2 cellular contexts compared by ENCODE assay signal in genomic region chr6:73509851-73510250, GRCh38.
TF ChIP-seq lines count a peak whose summit lies in the region.

No MANE protein-coding gene starts in this region.

TF ChIP-seq in A549, 52 proteins besides CTCF, POLR2A, EP300 and RAD21 (continued from another document):
- TF ChIP-seq E2F6 (IDR thresholded peaks at IDR 0.05; ENCODE audit: borderline replicate concordance, low read depth): no peak
- TF ChIP-seq, protein P1, sequence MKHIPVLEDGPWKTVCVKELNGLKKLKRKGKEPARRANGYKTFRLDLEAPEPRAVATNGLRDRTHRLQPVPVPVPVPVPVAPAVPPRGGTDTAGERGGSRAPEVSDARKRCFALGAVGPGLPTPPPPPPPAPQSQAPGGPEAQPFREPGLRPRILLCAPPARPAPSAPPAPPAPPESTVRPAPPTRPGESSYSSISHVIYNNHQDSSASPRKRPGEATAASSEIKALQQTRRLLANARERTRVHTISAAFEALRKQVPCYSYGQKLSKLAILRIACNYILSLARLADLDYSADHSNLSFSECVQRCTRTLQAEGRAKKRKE (CRISPR knock-in tag; IDR thresholded peaks at IDR 0.05; ENCODE audit: low read depth): no peak
- TF ChIP-seq TFCP2L1 (CRISPR knock-in tag; IDR thresholded peaks at IDR 0.05): no peak
- TF ChIP-seq PHF8 (IDR thresholded peaks at IDR 0.05; ENCODE audit: borderline replicate concordance, low read depth): no peak
- TF ChIP-seq HOXB13 (CRISPR knock-in tag; IDR thresholded peaks at IDR 0.05; ENCODE audit: low read depth): no peak
- no peak for TF ChIP-seq CBX8 (IDR thresholded peaks at IDR 0.05)
- TF ChIP-seq HOXA7 (CRISPR knock-in tag; IDR thresholded peaks at IDR 0.05): no peak
- TF ChIP-seq POLR2AphosphoS2 (conservative IDR thresholded peaks at IDR 0.05; ENCODE audit: low read length): peak; percentile 93

TF ChIP-seq in IMR-90, 13 proteins besides CTCF, POLR2A, EP300 and RAD21:
- TF ChIP-seq MAZ (IDR thresholded peaks at IDR 0.05; ENCODE audit: borderline replicate concordance, low read depth, low read length) (no peak), RCOR1 (IDR thresholded peaks at IDR 0.05; ENCODE audit: insufficient replicate concordance, low read length) (no peak), USF2 (IDR thresholded peaks at IDR 0.05; ENCODE audit: low read depth, low read length) (no peak), MAFK (IDR thresholded peaks at IDR 0.05; ENCODE audit: low read depth, low read length) (no peak), MXI1 (IDR thresholded peaks at IDR 0.05; ENCODE audit: borderline replicate concordance, low read depth, low read length) (no peak), BHLHE40 (IDR thresholded peaks at IDR 0.05; ENCODE audit: low read depth, low read length) (no peak), CEBPB (IDR thresholded peaks at IDR 0.05; ENCODE audit: low read depth, low read length) (no peak), SMC3 (IDR thresholded peaks at IDR 0.05; ENCODE audit: low read depth, low read length) (no peak), FOS (IDR thresholded peaks at IDR 0.05; ENCODE audit: low read depth, low read length) (no peak), CHD1 (IDR thresholded peaks at IDR 0.05; ENCODE audit: low read depth, low read length) (no peak), RFX5 (IDR thresholded peaks at IDR 0.05; ENCODE audit: low read depth, low read length) (no peak), ELK1 (IDR thresholded peaks at IDR 0.05; ENCODE audit: borderline replicate concordance, low read depth, low read length) (no peak), NFE2L2 (IDR thresholded peaks at IDR 0.05; ENCODE audit: low read depth, low read length) (no peak)
TF ChIP-seq in IMR-90: peak in this region for 0.
